Comparison of ENCODE assay signal across 2 cellular contexts in the genomic region with DNA sequence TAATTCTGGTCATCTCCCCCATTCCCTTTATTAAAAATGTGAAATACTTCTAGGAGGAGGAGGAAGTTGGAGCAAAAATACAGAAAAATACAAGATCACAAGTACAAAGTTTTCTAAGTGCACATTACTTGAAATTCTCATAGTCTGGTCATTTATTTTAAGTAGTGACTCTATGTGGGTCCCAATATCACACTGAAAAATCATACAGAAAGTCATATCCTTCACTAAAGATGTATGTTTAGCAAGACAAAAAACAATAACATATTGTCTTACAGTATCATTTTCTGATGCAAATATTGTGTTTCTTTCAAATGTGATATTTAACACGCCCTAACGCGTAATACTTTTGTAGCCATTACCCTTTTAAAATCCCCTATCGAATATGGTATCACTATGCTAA.
TF ChIP-seq lines count a peak whose summit lies in the region.

No MANE protein-coding gene starts in this region.

TF ChIP-seq in A549, 52 proteins besides CTCF, POLR2A, EP300 and RAD21:
- TF ChIP-seq HDAC2 (IDR thresholded peaks at IDR 0.05) (no peak), NR3C1 (IDR thresholded peaks at IDR 0.05) (no peak), ZSCAN20 (CRISPR knock-in tag; IDR thresholded peaks at IDR 0.05) (no peak), ESRRA (IDR thresholded peaks at IDR 0.05; ENCODE audit: borderline replicate concordance, low read length) (no peak), PHF8 (IDR thresholded peaks at IDR 0.05; ENCODE audit: borderline replicate concordance, low read depth) (no peak), BHLHE40 (IDR thresholded peaks at IDR 0.05; ENCODE audit: low read depth, low read length) (no peak), MAFK (IDR thresholded peaks at IDR 0.05; ENCODE audit: partially characterized antibody) (no peak)
- TF ChIP-seq, protein P1, sequence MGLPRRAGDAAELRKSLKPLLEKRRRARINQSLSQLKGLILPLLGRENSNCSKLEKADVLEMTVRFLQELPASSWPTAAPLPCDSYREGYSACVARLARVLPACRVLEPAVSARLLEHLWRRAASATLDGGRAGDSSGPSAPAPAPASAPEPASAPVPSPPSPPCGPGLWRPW (IDR thresholded peaks at IDR 0.05), result no peak
- TF ChIP-seq, protein P2, sequence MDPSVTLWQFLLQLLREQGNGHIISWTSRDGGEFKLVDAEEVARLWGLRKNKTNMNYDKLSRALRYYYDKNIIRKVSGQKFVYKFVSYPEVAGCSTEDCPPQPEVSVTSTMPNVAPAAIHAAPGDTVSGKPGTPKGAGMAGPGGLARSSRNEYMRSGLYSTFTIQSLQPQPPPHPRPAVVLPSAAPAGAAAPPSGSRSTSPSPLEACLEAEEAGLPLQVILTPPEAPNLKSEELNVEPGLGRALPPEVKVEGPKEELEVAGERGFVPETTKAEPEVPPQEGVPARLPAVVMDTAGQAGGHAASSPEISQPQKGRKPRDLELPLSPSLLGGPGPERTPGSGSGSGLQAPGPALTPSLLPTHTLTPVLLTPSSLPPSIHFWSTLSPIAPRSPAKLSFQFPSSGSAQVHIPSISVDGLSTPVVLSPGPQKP (IDR thresholded peaks at IDR 0.05; ENCODE audit: low read depth, low read length), result no peak
- TF ChIP-seq, protein P3, sequence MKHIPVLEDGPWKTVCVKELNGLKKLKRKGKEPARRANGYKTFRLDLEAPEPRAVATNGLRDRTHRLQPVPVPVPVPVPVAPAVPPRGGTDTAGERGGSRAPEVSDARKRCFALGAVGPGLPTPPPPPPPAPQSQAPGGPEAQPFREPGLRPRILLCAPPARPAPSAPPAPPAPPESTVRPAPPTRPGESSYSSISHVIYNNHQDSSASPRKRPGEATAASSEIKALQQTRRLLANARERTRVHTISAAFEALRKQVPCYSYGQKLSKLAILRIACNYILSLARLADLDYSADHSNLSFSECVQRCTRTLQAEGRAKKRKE (CRISPR knock-in tag; IDR thresholded peaks at IDR 0.05; ENCODE audit: low read depth), result no peak
- TF ChIP-seq, protein P4, sequence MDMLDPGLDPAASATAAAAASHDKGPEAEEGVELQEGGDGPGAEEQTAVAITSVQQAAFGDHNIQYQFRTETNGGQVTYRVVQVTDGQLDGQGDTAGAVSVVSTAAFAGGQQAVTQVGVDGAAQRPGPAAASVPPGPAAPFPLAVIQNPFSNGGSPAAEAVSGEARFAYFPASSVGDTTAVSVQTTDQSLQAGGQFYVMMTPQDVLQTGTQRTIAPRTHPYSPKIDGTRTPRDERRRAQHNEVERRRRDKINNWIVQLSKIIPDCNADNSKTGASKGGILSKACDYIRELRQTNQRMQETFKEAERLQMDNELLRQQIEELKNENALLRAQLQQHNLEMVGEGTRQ (IDR thresholded peaks at IDR 0.05), result no peak

TF ChIP-seq in endothelial cell of umbilical vein, 7 proteins besides CTCF, POLR2A, EP300 and RAD21:
- TF ChIP-seq, protein P5, sequence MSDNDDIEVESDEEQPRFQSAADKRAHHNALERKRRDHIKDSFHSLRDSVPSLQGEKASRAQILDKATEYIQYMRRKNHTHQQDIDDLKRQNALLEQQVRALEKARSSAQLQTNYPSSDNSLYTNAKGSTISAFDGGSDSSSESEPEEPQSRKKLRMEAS (IDR thresholded peaks at IDR 0.05; ENCODE audit: insufficient read depth, insufficient read length), result no peak
- TF ChIP-seq POLR2AphosphoS5 (IDR thresholded peaks at IDR 0.05; ENCODE audit: insufficient read depth, low read depth, low read length) (no peak), EZH2 (IDR thresholded peaks at IDR 0.05; ENCODE audit: borderline replicate concordance, low read depth, low read length, severe bottlenecking) (no peak), FOS (IDR thresholded peaks at IDR 0.05; ENCODE audit: borderline replicate concordance, insufficient read depth, low read length) (no peak), GATA2 (IDR thresholded peaks at IDR 0.05; ENCODE audit: insufficient read depth, insufficient read length, low read depth, low read length) (no peak), JUN (IDR thresholded peaks at IDR 0.05; ENCODE audit: borderline replicate concordance, insufficient read depth, insufficient read length, low read depth) (no peak), MYC (IDR thresholded peaks at IDR 0.05; ENCODE audit: low read depth, low read length) (no peak)
